In genomic region chr3:158405507-158405906, GRCh38 we compare ENCODE assay signal across 14 cellular contexts.
"Had no signal": no experiment of that assay in that cellular context is flagged by ENCODE, and none has a peak within 500 bp of the region (broad histone marks: within the 10 kb centered on the region; RNA-seq: fewer than 3 reads in every experiment).

No MANE protein-coding gene starts in this region.

- H3K36me3 ChIP-seq: breast epithelium, left lung, spleen, thoracic aorta, upper lobe of right lung had no signal

- H3K4me3 ChIP-seq: breast epithelium, coronary artery, left lung, spleen, thoracic aorta, upper lobe of right lung had no signal

- H3K27me3 ChIP-seq: breast epithelium, left lung, spleen, upper lobe of right lung had no signal

- H3K27ac ChIP-seq: breast epithelium, coronary artery, left lung, spleen, thoracic aorta, upper lobe of right lung had no signal

- H3K9me3 ChIP-seq: breast epithelium, left lung, spleen, thoracic aorta, upper lobe of right lung had no signal

- H3K4me1 ChIP-seq: breast epithelium, left lung, spleen, upper lobe of right lung had no signal

- DNase-seq: activated CD4-positive, alpha-beta T cell treated with anti-CD3 and anti-CD28 coated beads for 1 hour; activated CD8-positive, alpha-beta memory T cell treated with anti-CD3 and anti-CD28 coated beads for 24 hours; activated gamma-delta T cell; erythroblast; foreskin melanocyte; head of caudate nucleus; left lung; posterior cingulate gyrus; spleen; stimulated activated CD4-positive, alpha-beta T cell treated with anti-CD3 and anti-CD28 coated beads, Interleukin-4, amount 100 ng/mL, for 4 hours; upper lobe of right lung had no signal
